8 cellular contexts compared by ENCODE assay signal in the genomic region with DNA sequence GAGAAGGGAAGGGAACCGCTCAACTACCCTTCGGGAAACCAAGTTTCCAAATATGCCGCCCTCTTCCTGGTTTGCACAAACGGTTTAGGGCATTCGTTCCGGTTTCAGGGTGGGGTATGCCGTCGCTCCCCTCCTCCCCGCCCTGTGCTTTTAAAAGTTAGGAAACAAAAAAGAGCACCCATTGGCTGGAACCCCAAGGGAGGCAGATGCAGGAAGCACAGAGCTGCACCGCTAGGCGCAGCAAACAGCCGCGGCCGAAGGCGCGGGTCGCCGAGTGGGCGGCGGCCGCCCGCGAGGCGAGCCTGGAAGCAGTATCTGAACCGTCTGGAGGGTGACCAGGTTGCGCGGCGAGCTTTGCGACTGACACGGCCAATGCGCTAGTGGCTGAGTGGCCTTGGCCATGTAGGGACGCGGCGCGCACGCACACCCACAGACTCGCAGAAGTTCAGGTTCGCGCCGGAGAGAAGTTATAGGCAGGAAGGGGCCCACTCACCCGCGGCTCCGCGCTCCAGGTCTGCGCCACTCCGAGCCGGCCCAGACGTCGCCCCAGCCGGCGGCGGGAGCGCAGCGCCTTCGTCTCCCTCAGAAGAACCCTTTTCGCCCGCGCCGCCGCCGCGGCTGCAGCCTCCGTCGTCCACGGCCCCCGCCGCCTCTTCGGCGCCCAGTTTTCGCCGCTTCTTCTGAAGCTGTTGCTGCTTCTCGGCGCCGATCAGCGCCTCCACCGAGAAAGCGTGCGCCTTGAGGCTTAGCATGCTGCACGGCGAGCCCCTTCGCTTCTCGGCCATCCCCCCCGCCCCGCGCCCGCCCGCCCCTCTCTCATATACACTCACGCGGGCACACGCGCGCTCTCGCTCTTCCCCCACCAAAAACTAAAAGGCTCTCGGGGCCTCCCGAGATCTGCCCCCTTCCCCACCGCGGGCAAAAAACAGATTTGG. TPM values are rescaled to one million over a fixed set of nuclear protein-coding genes. Genes with fewer than 3 reads are reported as not detected.
DNase-seq lines count a peak whose midpoint lies in the region; ATAC-seq and TF ChIP-seq lines count a peak whose summit lies in the region.

No MANE protein-coding gene starts in this region.

- TF ChIP-seq CTCF in heart right ventricle (IDR thresholded peaks at IDR 0.05) (no peak), retinal pigment epithelial cell (conservative IDR thresholded peaks at IDR 0.05; ENCODE audit: low read depth, low read length) (no peak)

- POLR2A ChIA-PET in activated CD4-positive, alpha-beta memory T cell treated with anti-CD3 and anti-CD28 coated beads for 36 hours (lab: Charles Lee): no interaction called here

- 0 to 1% methylated on average over 95 to 97 of the region's 97 CpGs for WGBS in heart right ventricle, 2 donors

- no peaks in the 10 kb centered on the region for H3K9me3 ChIP-seq in heart right ventricle

- H3K36me3 Mint-ChIP-seq in activated CD4-positive, alpha-beta memory T cell treated with anti-CD3 and anti-CD28 coated beads for 36 hours: peaks cover 7% of the 10 kb centered on the region

- no peaks in the 10 kb centered on the region for H3K36me3 ChIP-seq in heart right ventricle

- H3K27ac ChIP-seq in heart right ventricle: peak overlapping the region; percentile 7 to 89 (median 86)

- H3K4me3 Mint-ChIP-seq in activated CD4-positive, alpha-beta memory T cell treated with anti-CD3 and anti-CD28 coated beads for 36 hours: peak overlapping the region; percentile 53

- no peaks in the 10 kb centered on the region for H3K9me3 Mint-ChIP-seq in activated CD4-positive, alpha-beta memory T cell treated with anti-CD3 and anti-CD28 coated beads for 36 hours

- peaks cover 8% of the 10 kb centered on the region for H3K4me1 Mint-ChIP-seq in activated CD4-positive, alpha-beta memory T cell treated with anti-CD3 and anti-CD28 coated beads for 36 hours (ENCODE audit: low read depth)

- H3K4me3 ChIP-seq in heart right ventricle: peak overlapping the region; percentile 48 to 66 (median 58)
- peak overlapping the region; percentile 55 for H3K4me3 ChIP-seq in retinal pigment epithelial cell (ENCODE audit: low read length)

- H3K27me3 ChIP-seq in heart right ventricle: peaks cover 9 to 100% (median 92%) of the 10 kb centered on the region in 7 donors

- peak; percentile 38 for DNase-seq in DMS 273 (lab: John Stamatoyannopoulos, UW; ENCODE audit: unreplicated experiment)
- DNase-seq in DMS 273 treated with DMSO at 0.1 percent for 48 hours (lab: John Stamatoyannopoulos, UW): no peak
- no peak for DNase-seq in activated CD4-positive, alpha-beta memory T cell treated with anti-CD3 and anti-CD28 coated beads for 36 hours
- peak; percentile 25 to 66 for DNase-seq in heart right ventricle
- no peak for DNase-seq in retinal pigment epithelial cell (ENCODE audit: low read depth)
- DNase-seq in DMS114 treated with DMSO at 0.1 percent for 48 hours (lab: John Stamatoyannopoulos, UW; ENCODE audit: unreplicated experiment): no peak
- DNase-seq in activated CD4-positive, CD25-positive, alpha-beta regulatory T cell (lab: John Stamatoyannopoulos, UW): no peak
- no peak for DNase-seq in NCI-H446 treated with DMSO at 0.1 percent for 48 hours (lab: John Stamatoyannopoulos, UW)

- intact Hi-C loops in activated CD4-positive, alpha-beta memory T cell treated with anti-CD3 and anti-CD28 coated beads for 36 hours (cut with micrococcal nuclease): no loop called here
- intact Hi-C loops in heart right ventricle (cut with DNase I): loop anchor here in 4 of 10 donors (5.0 to 10.0 kb wide), 2 partner anchors 339 to 341 kb away; no protein-coding TSS in a partner anchor

- peaks cover 50% of the 10 kb centered on the region for H3K27me3 Mint-ChIP-seq in activated CD4-positive, alpha-beta memory T cell treated with anti-CD3 and anti-CD28 coated beads for 36 hours

- CTCF ChIA-PET in activated CD4-positive, alpha-beta memory T cell treated with anti-CD3 and anti-CD28 coated beads for 36 hours (lab: Charles Lee): no interaction called here

- peaks cover 0 to 15% (median 5%) of the 10 kb centered on the region in 9 donors for H3K4me1 ChIP-seq in heart right ventricle

- no peak overlapping the region for H3K27ac Mint-ChIP-seq in activated CD4-positive, alpha-beta memory T cell treated with anti-CD3 and anti-CD28 coated beads for 36 hours

- peak; percentile 32 to 70 (median 43) for ATAC-seq in heart right ventricle

RNA-seq across cellular contexts. Expression of a gene that starts 0.7 kb away (rescaled TPM):
- not detected for total RNA-seq in activated CD4-positive, alpha-beta memory T cell treated with anti-CD3 and anti-CD28 coated beads for 36 hours
- 1 to 10 TPM; 1.7 to 9.1 (median 2.8) TPM for total RNA-seq in heart right ventricle
- 1 to 10 TPM; 2.3 to 5.0 TPM for polyA plus RNA-seq in heart right ventricle

Comparison
In these comparisons a context has a peak if more than half of its experiments do, and no peak if none do; other contexts are left out.
1. DNase-seq: peak in DMS 273 (single experiment) and heart right ventricle (2 of 2); none in DMS 273 treated with DMSO at 0.1 percent for 48 hours (single experiment), activated CD4-positive, alpha-beta memory T cell treated with anti-CD3 and anti-CD28 coated beads for 36 hours (single experiment), retinal pigment epithelial cell (single experiment), DMS114 treated with DMSO at 0.1 percent for 48 hours (single experiment), activated CD4-positive, CD25-positive, alpha-beta regulatory T cell (0 of 4) and NCI-H446 treated with DMSO at 0.1 percent for 48 hours (single experiment).